8 cellular contexts compared by ENCODE assay signal in genomic region chr7:100837099-100837836, GRCh38. TPM values are rescaled to one million over a fixed set of nuclear protein-coding genes. Genes with fewer than 3 reads are reported as not detected.
DNase-seq lines count a peak whose midpoint lies in the region; ATAC-seq and TF ChIP-seq lines count a peak whose summit lies in the region.

No MANE protein-coding gene starts in this region.

- TF ChIP-seq POLR2A in esophagus squamous epithelium (IDR thresholded peaks at IDR 0.05), result peak in 1 of 4 donors; percentile 31

- 3 to 7% methylated on average over 28 to 29 of the region's 37 CpGs for WGBS in esophagus squamous epithelium, 2 donors

- TF ChIP-seq CTCF in GM12875 (IDR thresholded peaks at IDR 0.05; ENCODE audit: borderline replicate concordance, insufficient read depth, low read depth, low read length) (no peak), OCI-LY3 (IDR thresholded peaks at IDR 0.05; ENCODE audit: low read depth, low read length) (no peak), esophagus squamous epithelium (IDR thresholded peaks at IDR 0.05) (peak in 1 of 6 experiments; percentile 26)

- peak overlapping the region; percentile 45 for H3K27ac ChIP-seq in OCI-LY3 (ENCODE audit: low read length)
- H3K27ac ChIP-seq in esophagus squamous epithelium, result peak overlapping the region; percentile 75 to 89 (median 82)

- peak; percentile 86 for ATAC-seq in HG03342 (IDR thresholded peaks at IDR 0.05; ENCODE audit: unreplicated experiment)

- H3K9me3 ChIP-seq in OCI-LY3 (ENCODE audit: insufficient read depth, low read length) (no peaks in the 10 kb centered on the region), esophagus squamous epithelium (no peaks in the 10 kb centered on the region)

- peak overlapping the region; percentile 91 for H3K9ac ChIP-seq in OCI-LY3 (ENCODE audit: low read length)

- peak overlapping the region; percentile 93; the same call in 1 of the 2 replicates for H2AFZ ChIP-seq in OCI-LY3 (ENCODE audit: low read depth, low read length)

- DNase-seq in activated T-helper 1 cell treated with Interleukin-2 at 50 U/mL for 16 hours (ENCODE audit: low read depth) (peak; percentile 63), esophagus squamous epithelium (lab: John Stamatoyannopoulos, UW) (peak; percentile 51), myocyte (ENCODE audit: low read depth) (peak; percentile 97), NCI-H510A (lab: John Stamatoyannopoulos, UW) (no peak)
- DNase-seq in stimulated activated CD8-positive, alpha-beta memory T cell treated with anti-CD3 and anti-CD28 coated beads, Interleukin-4, amount 100 ng/mL, for 48 hours, result peak; percentile 84

- H3K36me3 ChIP-seq in OCI-LY3 (replicated peaks; ENCODE audit: low read depth, low read length) (no peaks in the 10 kb centered on the region), esophagus squamous epithelium (no peaks in the 10 kb centered on the region)

- H3K4me3 ChIP-seq in GM12875 (ENCODE audit: low read depth, low read length) (peak overlapping the region; percentile 41), OCI-LY3 (ENCODE audit: low read length) (peak overlapping the region; percentile 78), esophagus squamous epithelium (peak overlapping the region; percentile 27 to 61 (median 44))

- H3K27me3 ChIP-seq in OCI-LY3 (ENCODE audit: low read depth, low read length), result no peaks in the 10 kb centered on the region
- no peaks in the 10 kb centered on the region for H3K27me3 ChIP-seq in esophagus squamous epithelium

- H3K79me2 ChIP-seq in OCI-LY3 (ENCODE audit: low read length), result no peaks in the 10 kb centered on the region

- intact Hi-C loops in esophagus squamous epithelium (cut with DNase I), result no loop called here

- H4K20me1 ChIP-seq in OCI-LY3 (ENCODE audit: insufficient read depth, low read length), result no peaks in the 10 kb centered on the region

- peak overlapping the region; percentile 84 for H3K4me2 ChIP-seq in OCI-LY3 (ENCODE audit: low read length)

- H3K4me1 ChIP-seq in OCI-LY3 (ENCODE audit: low read length), result peaks cover 6% of the 10 kb centered on the region; the same call in 1 of the 2 replicates
- H3K4me1 ChIP-seq in esophagus squamous epithelium, result peaks cover 8 to 21% (median 11%) of the 10 kb centered on the region in 3 donors

RNA-seq across cellular contexts. Expression of gene EPHB4, which starts 9.9 kb away (rescaled TPM):
- total RNA-seq in esophagus squamous epithelium (10 to 100 TPM; 29.1 to 55.0 (median 36.5) TPM), myocyte (63.7 and 84.1 TPM in 2 replicates)
- 65.5 TPM for polyA plus RNA-seq in myocyte (2012)

RNA-seq across cellular contexts. Expression of gene SLC12A9, which starts 15.2 kb away (rescaled TPM):
- 10 to 100 TPM in 3 of 4 donors, 1 to 10 TPM in 1; 9.9 to 19.6 (median 17.3) TPM for total RNA-seq in esophagus squamous epithelium
- total RNA-seq in myocyte, result 13.4 and 23.8 TPM in 2 replicates
- polyA plus RNA-seq in myocyte (2012), result 23.6 TPM

RNA-seq across cellular contexts. Expression of gene TRIP6, which starts 29.9 kb away (rescaled TPM):
- 100 to 1,000 TPM in 2 of 4 donors, 10 to 100 TPM in 2; 81.4 to 109 (median 93.7) TPM for total RNA-seq in esophagus squamous epithelium
- 94.2 and 99.3 TPM in 2 replicates for total RNA-seq in myocyte
- 111 TPM for polyA plus RNA-seq in myocyte (2012)

RNA-seq across cellular contexts. Expression of gene SRRT, which starts 37.6 kb away (rescaled TPM):
- total RNA-seq in esophagus squamous epithelium, result 10 to 100 TPM; 53.8 to 91.0 (median 68.4) TPM
- total RNA-seq in myocyte, result 44.7 and 55.7 TPM in 2 replicates
- polyA plus RNA-seq in myocyte (2012), result 82.6 TPM

RNA-seq across cellular contexts. Expression of gene UFSP1, which starts 52.2 kb away (rescaled TPM):
- total RNA-seq in esophagus squamous epithelium (1 to 10 TPM; 1.3 to 8.4 (median 5.5) TPM), myocyte (8.5 and 14.3 TPM in 2 replicates)
- 5.4 TPM for polyA plus RNA-seq in myocyte (2012)
